ENCODE assay signal across 10 cellular contexts in the genomic region with DNA sequence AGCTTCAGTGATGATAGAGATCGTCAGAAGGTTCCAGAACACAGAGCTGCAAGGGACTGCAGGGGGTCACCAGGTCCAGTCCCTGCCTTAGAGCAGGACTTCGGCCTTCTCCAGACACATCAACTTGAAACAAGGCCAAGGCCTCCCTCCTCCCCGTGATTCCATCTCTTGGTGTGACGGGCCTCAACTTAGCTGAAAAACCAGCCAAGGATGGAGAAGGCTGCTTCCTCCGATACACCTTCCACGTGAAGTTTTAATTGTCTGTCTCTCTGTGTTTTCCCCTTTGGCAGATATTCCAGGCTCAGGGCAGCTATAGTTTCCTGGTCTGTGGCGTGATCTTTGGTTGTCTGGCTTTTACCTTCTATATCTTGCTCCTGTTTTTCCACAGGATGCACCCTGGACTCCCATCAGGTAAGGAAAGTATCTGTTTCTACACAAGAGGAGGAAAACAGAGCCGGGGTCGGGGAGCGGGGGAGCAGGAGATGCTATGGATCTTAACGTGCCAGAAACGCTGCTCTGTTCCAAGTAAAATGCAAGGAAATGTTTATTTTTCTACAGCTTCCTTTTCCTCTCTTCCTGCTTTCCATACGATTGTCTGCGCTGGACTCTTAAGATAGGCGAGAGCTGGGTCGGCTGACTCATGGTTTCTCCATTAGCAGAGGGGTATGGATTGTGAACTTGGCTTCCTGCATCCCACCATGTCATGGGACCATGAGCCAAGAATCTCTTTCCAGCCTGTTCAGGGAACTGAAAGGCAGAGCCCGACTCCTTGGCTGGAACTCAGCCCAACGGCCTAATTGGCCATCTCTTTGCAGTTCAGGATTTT.
DNase-seq lines count a peak whose midpoint lies in the region; ATAC-seq and TF ChIP-seq lines count a peak whose summit lies in the region.
"Had no signal": no experiment of that assay in that cellular context is flagged by ENCODE, and none has a peak within 500 bp of the region (broad histone marks: within the 10 kb centered on the region; RNA-seq: fewer than 3 reads in every experiment).

No MANE protein-coding gene starts in this region.

- no peak for ATAC-seq in central memory CD8-positive, alpha-beta T cell (replicated peaks; ENCODE audit: extremely low read depth, poor library complexity, severe bottlenecking)
- no peak for ATAC-seq in stimulated activated memory B cell treated with anti-CD40 and anti-IgM and Interleukin-4, amounts not matched to agents 10 μg/mL and 1 μg/mL and 100 μg/mL, for 72 hours
- no peak for ATAC-seq in HG03045 (IDR thresholded peaks at IDR 0.05; ENCODE audit: unreplicated experiment)
- no peak for ATAC-seq in GM18502 (IDR thresholded peaks at IDR 0.05; ENCODE audit: poor library complexity, unreplicated experiment)

- peak overlapping the region; percentile 22 for H3K27ac Mint-ChIP-seq in central memory CD8-positive, alpha-beta T cell (ENCODE audit: low read depth)
- H3K27ac Mint-ChIP-seq in stimulated activated memory B cell treated with anti-CD40 and anti-IgM and Interleukin-4, amounts not matched to agents 10 μg/mL and 1 μg/mL and 100 μg/mL, for 72 hours, result peak overlapping the region; percentile 66

- POLR2A ChIA-PET in GM10248 (lab: Yijun Ruan, JAX), result interaction anchor here (0.5 kb wide), 1 partner anchor 293 kb away, joined by 3 read pairs; no protein-coding TSS in a partner anchor

- H3K4me3 ChIP-seq in LNCaP clone FGC (ENCODE audit: low read depth, low read length), result 0 out of 2 replicates have a peak overlapping the region, but pooled peaks have one; percentile 3

- H3K36me3 Mint-ChIP-seq in central memory CD8-positive, alpha-beta T cell (ENCODE audit: insufficient read depth), result peaks cover 28% of the 10 kb centered on the region
- H3K36me3 Mint-ChIP-seq in stimulated activated memory B cell treated with anti-CD40 and anti-IgM and Interleukin-4, amounts not matched to agents 10 μg/mL and 1 μg/mL and 100 μg/mL, for 72 hours, result peaks cover 52% of the 10 kb centered on the region

- no peaks in the 10 kb centered on the region for H3K27me3 Mint-ChIP-seq in central memory CD8-positive, alpha-beta T cell
- H3K27me3 Mint-ChIP-seq in stimulated activated memory B cell treated with anti-CD40 and anti-IgM and Interleukin-4, amounts not matched to agents 10 μg/mL and 1 μg/mL and 100 μg/mL, for 72 hours, result no peaks in the 10 kb centered on the region

- no peak overlapping the region for H3K4me3 Mint-ChIP-seq in central memory CD8-positive, alpha-beta T cell
- H3K4me3 Mint-ChIP-seq in stimulated activated memory B cell treated with anti-CD40 and anti-IgM and Interleukin-4, amounts not matched to agents 10 μg/mL and 1 μg/mL and 100 μg/mL, for 72 hours, result no peak overlapping the region

- peak; percentile 63 for DNase-seq in LNCaP clone FGC (ENCODE audit: low read depth)
- no peak for DNase-seq in central memory CD8-positive, alpha-beta T cell (ENCODE audit: low spot score in 2 of 2)
- peak; percentile 21 for DNase-seq in kidney glomerular epithelial cell (lab: John Stamatoyannopoulos, UW)
- DNase-seq in NCI-H2171 (lab: John Stamatoyannopoulos, UW), result no peak
- no peak for DNase-seq in GM10248 (ENCODE audit: extremely low spot score)
- DNase-seq: activated CD4-positive, CD25-positive, alpha-beta regulatory T cell; stimulated activated naive CD4-positive, alpha-beta T cell treated with Interleukin-2 at 50 U/mL for 16 hours had no signal

- peaks cover 18% of the 10 kb centered on the region for H3K4me1 Mint-ChIP-seq in central memory CD8-positive, alpha-beta T cell
- H3K4me1 Mint-ChIP-seq in stimulated activated memory B cell treated with anti-CD40 and anti-IgM and Interleukin-4, amounts not matched to agents 10 μg/mL and 1 μg/mL and 100 μg/mL, for 72 hours, result peaks cover 40% of the 10 kb centered on the region

- CTCF ChIA-PET in GM10248 (lab: Yijun Ruan, JAX), result interaction anchor here (0.9 to 15.9 kb wide), 4 partner anchors 9 to 60 kb away, joined by 4 to 509 read pairs (median 47); partner anchors contain the start of gene ELK4

- H3K9me3 Mint-ChIP-seq in central memory CD8-positive, alpha-beta T cell, result no peaks in the 10 kb centered on the region
- no peaks in the 10 kb centered on the region for H3K9me3 Mint-ChIP-seq in stimulated activated memory B cell treated with anti-CD40 and anti-IgM and Interleukin-4, amounts not matched to agents 10 μg/mL and 1 μg/mL and 100 μg/mL, for 72 hours

- no peak for TF ChIP-seq CTCF in LNCaP clone FGC (IDR thresholded peaks at IDR 0.05; ENCODE audit: control insufficient read depth, extremely low read depth, insufficient read depth)
- no peak for TF ChIP-seq CTCF in GM10248 (IDR thresholded peaks at IDR 0.05; ENCODE audit: control extremely low read depth, extremely low read depth, low read depth, missing control alignments)

Comparison
In these comparisons a context has a peak if more than half of its experiments do, and no peak if none do; other contexts are left out.
1. DNase-seq: peak in LNCaP clone FGC (single experiment) and kidney glomerular epithelial cell (single experiment); none in central memory CD8-positive, alpha-beta T cell (0 of 2), NCI-H2171 (single experiment) and GM10248 (single experiment).